Comparison of ENCODE assay signal across 8 cellular contexts in genomic region chr3:63912768-63913588, GRCh38. TPM values are rescaled to one million over a fixed set of nuclear protein-coding genes. Genes with fewer than 3 reads are reported as not detected.
A peak's percentile ranks its signal among the peaks of the same experiment; 100 is the strongest.
DNase-seq lines count a peak whose midpoint lies in the region; ATAC-seq and TF ChIP-seq lines count a peak whose summit lies in the region.

No MANE protein-coding gene starts in this region.

- peaks cover 42% of the 10 kb centered on the region for H3K36me3 ChIP-seq in DND-41 (ENCODE audit: insufficient read depth, low read length)
- peaks cover 8% of the 10 kb centered on the region for H3K36me3 ChIP-seq in PC-9 (ENCODE audit: low read depth)
- H3K36me3 ChIP-seq in parathyroid adenoma (ENCODE audit: control insufficient read depth, insufficient read depth, low read length), result no peaks in the 10 kb centered on the region

- H4K20me1 ChIP-seq in DND-41 (ENCODE audit: insufficient read depth, low read length) (peaks cover 10% of the 10 kb centered on the region; the same call in 1 of the 2 replicates), PC-9 (ENCODE audit: insufficient read depth) (no peaks in the 10 kb centered on the region; the same call in 1 of the 2 replicates)

- DNase-seq in DND-41 (peak; percentile 57), HEK293T (ENCODE audit: extremely low spot score) (peak; percentile 49), PC-9 (peak; percentile 42 to 47), globus pallidus (ENCODE audit: low spot score) (peak; percentile 38), ureter (ENCODE audit: low spot score) (peak; percentile 56), amniotic stem cell (lab: John Stamatoyannopoulos, UW) (no peak)
- peak; percentile 32 for DNase-seq in activated gamma-delta T cell treated with anti-CD3 and anti-CD28 coated beads, Interleukin-2, amount 50 U/mL, for 16 hours (ENCODE audit: low read depth)

- H3K4me3 ChIP-seq in DND-41 (ENCODE audit: low read depth in 1 of 2, low read length in 2 of 2) (peak overlapping the region; percentile 64 to 98), PC-9 (peak overlapping the region; percentile 65), parathyroid adenoma (ENCODE audit: low read depth, low read length) (peak overlapping the region; percentile 47)

- H3K9me3 ChIP-seq in DND-41 (ENCODE audit: insufficient read depth, low read length, severe bottlenecking), result no peaks in the 10 kb centered on the region
- H3K9me3 ChIP-seq in PC-9 (ENCODE audit: insufficient read depth, low read depth), result no peaks in the 10 kb centered on the region
- H3K9me3 ChIP-seq in parathyroid adenoma (ENCODE audit: control insufficient read depth, low read length), result no peaks in the 10 kb centered on the region

- H2AFZ ChIP-seq in DND-41 (ENCODE audit: low read depth, low read length), result peak overlapping the region; percentile 78
- H2AFZ ChIP-seq in PC-9, result 0 out of 2 replicates have a peak overlapping the region, but pooled peaks have one; percentile 49
- peak overlapping the region; percentile 53 for H2AFZ ChIP-seq in parathyroid adenoma

- no peaks in the 10 kb centered on the region for H3K27me3 ChIP-seq in DND-41 (ENCODE audit: insufficient read depth, low read length, poor library complexity)
- H3K27me3 ChIP-seq in PC-9 (ENCODE audit: insufficient read depth, low read depth), result no peaks in the 10 kb centered on the region
- no peaks in the 10 kb centered on the region for H3K27me3 ChIP-seq in parathyroid adenoma (ENCODE audit: control insufficient read depth, insufficient read depth, low read length)

- H3K4me1 ChIP-seq in DND-41 (ENCODE audit: insufficient read depth, low read length), result peaks cover 38% of the 10 kb centered on the region
- H3K4me1 ChIP-seq in PC-9 (replicated peaks; ENCODE audit: insufficient read depth), result peaks cover 47% of the 10 kb centered on the region
- H3K4me1 ChIP-seq in parathyroid adenoma, result peaks cover 14% of the 10 kb centered on the region

- intact Hi-C loops in PC-9 (cut with micrococcal nuclease; ENCODE audit: unreplicated experiment), result loop anchor here (2.0 to 10.0 kb wide), 4 partner anchors 40 to 1598 kb away; no protein-coding TSS in a partner anchor

- POLR2A ChIA-PET in HEK293T (lab: Yijun Ruan, JAX), result interaction anchor here (1.4 kb wide), 1 partner anchor 43 kb away, joined by 5 read pairs; no protein-coding TSS in a partner anchor
- POLR2A ChIA-PET in PC-9 (lab: Charles Lee; ENCODE audit: unreplicated experiment), result no interaction called here

- no peaks in the 10 kb centered on the region for H3K9me2 ChIP-seq in PC-9 (ENCODE audit: insufficient read depth)

- TSS peak; percentile 40 for BruUV-seq in PC-9 (replicated peaks; lab: Mats Ljungman, UMichigan)

- CTCF ChIA-PET in HEK293T (lab: Yijun Ruan, JAX) (interaction anchor here (1.4 kb wide), 1 partner anchor 105 kb away, joined by 4 read pairs; no protein-coding TSS in a partner anchor), PC-9 (lab: Charles Lee) (no interaction called here)

- peak overlapping the region; percentile 98 for H3K4me2 ChIP-seq in DND-41 (ENCODE audit: insufficient read depth, low read length)
- H3K4me2 ChIP-seq in PC-9, result peak overlapping the region; percentile 89
- H3K4me2 ChIP-seq in parathyroid adenoma (ENCODE audit: low read length), result peak overlapping the region; percentile 65

- peak overlapping the region; percentile 79 for H3K9ac ChIP-seq in DND-41 (ENCODE audit: low read depth, low read length)
- no peak overlapping the region for H3K9ac ChIP-seq in parathyroid adenoma

- peak; percentile 41 for ATAC-seq in DND-41 (ENCODE audit: insufficient read depth, low read depth)

- no peak for TF ChIP-seq CTCF in DND-41 (IDR thresholded peaks at IDR 0.05; ENCODE audit: borderline replicate concordance, extremely low read depth, low read length, poor library complexity, severe bottlenecking)
- TF ChIP-seq CTCF in PC-9 (conservative IDR thresholded peaks at IDR 0.05), result no peak
- no peak for TF ChIP-seq CTCF in parathyroid adenoma (IDR thresholded peaks at IDR 0.05)

- H3K27ac ChIP-seq in DND-41 (ENCODE audit: low read length) (peak overlapping the region; percentile 82), PC-9 (peak overlapping the region; percentile 45), parathyroid adenoma (peak overlapping the region; percentile 60)

- H3K79me2 ChIP-seq in DND-41 (ENCODE audit: insufficient read depth, low read length) (peaks cover 54% of the 10 kb centered on the region), PC-9 (ENCODE audit: low read depth) (peaks cover 37% of the 10 kb centered on the region), parathyroid adenoma (peaks cover 10% of the 10 kb centered on the region)

- H3F3A ChIP-seq in PC-9 (ENCODE audit: insufficient read depth, low read depth), result peaks cover 21% of the 10 kb centered on the region

TF ChIP-seq in HEK293T, 16 proteins besides CTCF, POLR2A, EP300 and RAD21:
- TF ChIP-seq LEF1 (IDR thresholded peaks at IDR 0.05; ENCODE audit: borderline replicate concordance) (no peak), ELF4 (IDR thresholded peaks at IDR 0.05) (no peak), CTBP1 (IDR thresholded peaks at IDR 0.05; ENCODE audit: borderline replicate concordance) (no peak), SUZ12 (IDR thresholded peaks at IDR 0.05) (no peak), FOXK2 (IDR thresholded peaks at IDR 0.05) (no peak), TARDBP (IDR thresholded peaks at IDR 0.05) (no peak), PKNOX1 (IDR thresholded peaks at IDR 0.05) (no peak), ARNT (IDR thresholded peaks at IDR 0.05) (no peak)

RNA-seq across cellular contexts. Expression of gene SCAANT1, which starts 0.8 kb away (rescaled TPM):
- total RNA-seq in PC-9 (2021), result not detected in 2 replicates
- total RNA-seq in ureter, result not detected

RNA-seq across cellular contexts. Expression of gene ATXN7, which starts 49.3 kb away (rescaled TPM):
- total RNA-seq in PC-9 (2021), result 27.7 and 28.8 TPM in 2 replicates
- total RNA-seq in ureter, result 61.8 TPM

RNA-seq across cellular contexts. Expression of gene THOC7, which starts 49.4 kb away (rescaled TPM):
- total RNA-seq in PC-9 (2021), result 94.3 and 104 TPM in 2 replicates
- 69.0 TPM for total RNA-seq in ureter
